ENCODE assay signal across 8 cellular contexts in genomic region chr1:151839457-151840409, GRCh38. TPM values are rescaled to one million over a fixed set of nuclear protein-coding genes. Genes with fewer than 3 reads are reported as not detected.
DNase-seq lines count a peak whose midpoint lies in the region; ATAC-seq and TF ChIP-seq lines count a peak whose summit lies in the region.

TSS of gene C2CD4D (minus strand) at chr1:151839820. CDS start at chr1:151838989, 831 bp downstream.

- H3K4me3 Mint-ChIP-seq in brain = peak within 1 kb of the TSS; percentile 76 to 82 (median 78)

- no peaks in the 10 kb centered on the region for H3K9me3 ChIP-seq in BLaER1 treated with 17β-estradiol and CSF1 and Interleukin-3, amounts not matched to agents 10 nM and 100 nM (replicated peaks in 1 of 11)
- H3K9me3 ChIP-seq in SJCRH30 (replicated peaks) = no peaks in the 10 kb centered on the region

- no peaks in the 10 kb centered on the region for H3K36me3 Mint-ChIP-seq in brain

- TF ChIP-seq CTCF in brain (conservative IDR thresholded peaks at IDR 0.05) = no peak

- no peak for ATAC-seq in HG02884 (IDR thresholded peaks at IDR 0.05; ENCODE audit: unreplicated experiment)

- H3K27me3 ChIP-seq in BLaER1 treated with 17β-estradiol and CSF1 and Interleukin-3, amounts not matched to agents 10 nM and 100 nM = peaks cover 42 to 75% (median 61%) of the 10 kb centered on the region in 11 experiments
- no peaks in the 10 kb centered on the region for H3K27me3 ChIP-seq in SJCRH30

- H3K4me2 ChIP-seq in BLaER1 treated with 17β-estradiol and CSF1 and Interleukin-3, amounts not matched to agents 10 nM and 100 nM = peak within 1 kb of the TSS; percentile 92 to 100 (median 98)

- H3K27ac ChIP-seq in BLaER1 treated with 17β-estradiol and CSF1 and Interleukin-3, amounts not matched to agents 10 nM and 100 nM = peak within 1 kb of the TSS in 3 of 11 experiments; percentile 30 to 41 (median 32); a peak in 2 of 22 replicates
- no peak within 1 kb of the TSS for H3K27ac ChIP-seq in SJCRH30

- H3K4me1 Mint-ChIP-seq in brain = peaks cover 39% of the 10 kb centered on the region

- peaks cover 40 to 60% (median 52%) of the 10 kb centered on the region in 10 experiments for H3K4me1 ChIP-seq in BLaER1 treated with 17β-estradiol and CSF1 and Interleukin-3, amounts not matched to agents 10 nM and 100 nM
- H3K4me1 ChIP-seq in SJCRH30 = peaks cover 17% of the 10 kb centered on the region

- peak within 1 kb of the TSS; percentile 47 to 72 (median 60) for H3K4me3 ChIP-seq in BLaER1 treated with 17β-estradiol and CSF1 and Interleukin-3, amounts not matched to agents 10 nM and 100 nM
- H3K4me3 ChIP-seq in SJCRH30 = no peak within 1 kb of the TSS

- peaks cover 90% of the 10 kb centered on the region for H3K27me3 Mint-ChIP-seq in brain

- no peaks in the 10 kb centered on the region for H3K36me3 ChIP-seq in BLaER1 treated with 17β-estradiol and CSF1 and Interleukin-3, amounts not matched to agents 10 nM and 100 nM
- no peaks in the 10 kb centered on the region for H3K36me3 ChIP-seq in SJCRH30

- H3K9ac ChIP-seq in BLaER1 treated with 17β-estradiol and CSF1 and Interleukin-3, amounts not matched to agents 10 nM and 100 nM = peak within 1 kb of the TSS in 10 of 11 experiments; percentile 48 to 70 (median 61); a peak in 19 of 22 replicates

- peaks cover 0 to 5% (median 3%) of the 10 kb centered on the region in 5 experiments for H3K9me3 Mint-ChIP-seq in brain

- peak within 1 kb of the TSS in 1 of 5 experiments; percentile 70 for H3K27ac Mint-ChIP-seq in brain

- peaks cover 0 to 38% (median 19%) of the 10 kb centered on the region in 11 experiments; a peak in 13 of 22 replicates for H4K20me1 ChIP-seq in BLaER1 treated with 17β-estradiol and CSF1 and Interleukin-3, amounts not matched to agents 10 nM and 100 nM

- peak; percentile 77 for DNase-seq in HPDE6-E6E7 (ENCODE audit: extremely low spot score)
- DNase-seq in T-helper 2 cell = peak; percentile 52 to 89 (median 63)
- peak; percentile 16 for DNase-seq in iris pigment epithelial cell (ENCODE audit: low read depth)
- peak; percentile 42 to 65 for DNase-seq in stimulated activated CD4-positive, alpha-beta T cell treated with anti-CD3 and anti-CD28 coated beads, Interleukin-12 subunit alpha, Interleukin-12 subunit beta, amount 100 ng/mL, for 24 hours (ENCODE audit: low read depth in 2 of 2)
- DNase-seq in SJCRH30 = no peak

RNA-seq across cellular contexts. Expression of gene C2CD4D, which starts in this region (rescaled TPM):
- 0.78 TPM for polyA plus RNA-seq in brain (ENCODE audit: insufficient read depth, low read depth, low replicate concordance)
- 0.08 TPM in 1 of 2 replicates, not detected in the other for total RNA-seq in SJCRH30 (2014; rRNA removed; shearing (Covaris generic))

Comparison
In these comparisons a context has a peak if more than half of its experiments do, and no peak if none do; other contexts are left out.
1. DNase-seq: peak in HPDE6-E6E7 (single experiment), T-helper 2 cell (5 of 5), iris pigment epithelial cell (single experiment) and stimulated activated CD4-positive, alpha-beta T cell treated with anti-CD3 and anti-CD28 coated beads, Interleukin-12 subunit alpha, Interleukin-12 subunit beta, amount 100 ng/mL, for 24 hours (2 of 2); none in SJCRH30 (0 of 2).